Comparison of ENCODE assay signal across 1 cellular context in genomic region chr20:18904192-18904591, GRCh38.
TF ChIP-seq lines count a peak whose summit lies in the region.

No MANE protein-coding gene starts in this region.

TF ChIP-seq in A549, 52 proteins besides CTCF, POLR2A, EP300 and RAD21 (continued from another document):
- TF ChIP-seq NPAS2 (CRISPR knock-in tag; IDR thresholded peaks at IDR 0.05; ENCODE audit: borderline replicate concordance), result no peak
- TF ChIP-seq RNF2 (IDR thresholded peaks at IDR 0.05; ENCODE audit: borderline replicate concordance, low read depth), result no peak
- TF ChIP-seq JUN (IDR thresholded peaks at IDR 0.05), result no peak
- no peak for TF ChIP-seq POLR2AphosphoS2 (conservative IDR thresholded peaks at IDR 0.05; ENCODE audit: low read length)
TF ChIP-seq in A549: peak in this region for 0.
